ENCODE assay signal across 19 cellular contexts in the genomic region with DNA sequence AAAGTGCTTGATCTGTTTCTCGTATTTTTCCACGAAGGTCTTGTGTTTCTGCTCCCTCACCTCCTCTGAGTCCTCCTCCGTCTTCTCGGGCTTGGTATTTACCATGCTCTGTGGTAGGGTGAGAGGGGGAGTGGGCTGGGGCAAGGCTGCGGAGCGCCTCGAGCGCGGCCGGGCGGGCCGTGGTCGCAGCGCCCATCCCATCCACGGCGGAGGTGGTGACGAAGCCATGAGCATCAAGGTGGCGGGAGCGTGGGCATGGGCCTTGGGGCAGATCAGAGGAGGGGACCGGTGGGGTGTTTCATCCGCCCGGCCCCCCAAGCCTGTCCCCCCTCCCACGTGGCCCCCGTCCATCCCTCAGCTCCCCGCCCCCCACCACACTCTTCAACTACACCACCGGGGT.
"Had no signal": no experiment of that assay in that cellular context is flagged by ENCODE, and none has a peak within 500 bp of the region (broad histone marks: within the 10 kb centered on the region; RNA-seq: fewer than 3 reads in every experiment).

No MANE protein-coding gene starts in this region.

- H3K27ac ChIP-seq: foreskin keratinocyte, sigmoid colon, stomach, suprapubic skin, tibial nerve had no signal

- H3K27ac Mint-ChIP-seq: nephron, WTC11 had no signal

- H3K27me3 ChIP-seq: foreskin keratinocyte, sigmoid colon, stomach, suprapubic skin, tibial nerve had no signal

- ATAC-seq: activated naive CD8-positive, alpha-beta T cell treated with anti-CD3 and anti-CD28 coated beads, Interleukin-2, amount 50 U/mL, for 24 hours; foreskin keratinocyte; left colon; WTC11 had no signal

- H3K4me1 Mint-ChIP-seq: nephron, WTC11 had no signal

- H3K4me3 ChIP-seq: sigmoid colon, stomach, suprapubic skin, tibial nerve had no signal

- H3K4me1 ChIP-seq: foreskin keratinocyte had no signal

- H3K9me3 ChIP-seq: sigmoid colon, stomach, suprapubic skin, tibial nerve had no signal

- H3K27me3 Mint-ChIP-seq: activated naive CD8-positive, alpha-beta T cell treated with anti-CD3 and anti-CD28 coated beads, Interleukin-2, amount 50 U/mL, for 24 hours had no signal

- H3K9me3 Mint-ChIP-seq: activated naive CD8-positive, alpha-beta T cell treated with anti-CD3 and anti-CD28 coated beads, Interleukin-2, amount 50 U/mL, for 24 hours; nephron; WTC11 had no signal

- FAIRE-seq: keratinocyte had no signal

- DNase-seq: activated CD4-positive, alpha-beta T cell treated with anti-CD3 and anti-CD28 coated beads, Interleukin-2, amount 50 U/mL, for 4 hours; activated CD8-positive, alpha-beta memory T cell treated with anti-CD3 and anti-CD28 coated beads, Interleukin-2, amount 50 U/mL, for 48 hours; activated effector memory CD4-positive, alpha-beta T cell treated with anti-CD3 and anti-CD28 coated beads, Interleukin-2, amount 50 U/mL, for 16 hours; activated naive CD4-positive, alpha-beta T cell treated with anti-CD3 and anti-CD28 coated beads, Interleukin-2, amount 50 U/mL, for 16 hours; activated naive CD8-positive, alpha-beta T cell treated with anti-CD3 and anti-CD28 coated beads, Interleukin-2, amount 50 U/mL, for 24 hours; activated T-cell treated with anti-CD3 and anti-CD28 coated beads, Interleukin-2, amount 50 U/mL, for 48 hours; erythroblast; foreskin keratinocyte; left colon; mesenchymal stem cell; sigmoid colon; stimulated activated CD4-positive, alpha-beta T cell treated with anti-CD3 and anti-CD28 coated beads, Interleukin-2, amount 100 ng/mL, for 48 hours; stomach; T1000 had no signal

- H3K4me3 Mint-ChIP-seq: activated naive CD8-positive, alpha-beta T cell treated with anti-CD3 and anti-CD28 coated beads, Interleukin-2, amount 50 U/mL, for 24 hours; nephron; WTC11 had no signal
